9 cellular contexts compared by ENCODE assay signal in the genomic region with DNA sequence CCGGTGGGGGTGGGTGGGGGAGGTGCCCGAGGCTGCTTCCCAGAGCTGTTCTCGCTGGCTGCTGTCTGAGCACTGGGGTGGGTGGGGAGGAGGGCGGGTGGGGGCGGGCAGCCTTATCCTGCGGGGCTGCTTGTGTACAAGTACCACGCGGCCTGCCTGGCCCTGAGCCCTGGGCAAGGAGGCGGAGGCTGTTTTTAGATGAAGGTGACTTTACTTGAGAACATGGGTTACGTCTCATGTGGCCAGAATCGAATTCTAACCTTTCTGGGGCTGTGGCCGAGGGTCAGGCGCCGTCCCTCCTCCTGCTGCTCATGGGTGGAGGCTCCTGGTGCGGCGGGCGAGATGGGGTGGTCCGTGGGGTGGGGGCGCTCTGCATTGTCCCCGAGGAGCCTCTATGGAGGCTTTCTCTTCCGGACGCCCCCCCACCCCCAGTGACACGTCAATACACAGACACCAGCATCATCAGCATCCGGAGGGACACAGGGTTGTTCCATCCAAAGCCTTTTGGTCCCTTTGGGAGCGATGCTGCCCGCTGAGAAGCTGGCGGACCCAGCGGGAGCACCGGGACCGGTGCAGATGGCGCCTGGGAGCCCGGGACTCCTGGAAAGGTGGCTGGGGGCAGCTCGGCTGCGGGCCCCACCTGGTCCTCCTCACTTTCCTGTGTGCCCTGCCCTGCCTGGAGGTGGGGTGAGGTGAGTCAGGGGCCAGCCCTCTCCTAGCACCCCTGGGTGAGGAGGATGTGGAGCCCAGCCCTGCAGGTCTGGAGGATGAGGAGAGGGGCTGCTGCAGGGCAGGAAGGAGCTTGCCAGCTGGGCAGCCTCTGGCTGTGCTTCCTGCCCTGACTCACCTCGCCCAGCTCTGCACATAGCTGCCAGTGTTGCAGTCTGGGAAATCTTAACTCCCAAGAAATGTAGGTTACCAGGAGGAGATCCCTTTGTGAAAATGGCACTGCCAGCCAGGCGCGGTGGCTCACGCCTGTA. TPM values are rescaled to one million over a fixed set of nuclear protein-coding genes. Genes with fewer than 3 reads are reported as not detected.
DNase-seq lines count a peak whose midpoint lies in the region; ATAC-seq and TF ChIP-seq lines count a peak whose summit lies in the region.
"Had no signal": no experiment of that assay in that cellular context is flagged by ENCODE, and none has a peak within 500 bp of the region (broad histone marks: within the 10 kb centered on the region; RNA-seq: fewer than 3 reads in every experiment).

No MANE protein-coding gene starts in this region.

- H3K4me3 ChIP-seq in foreskin fibroblast (ENCODE audit: low read depth in 1 of 2, low read length in 2 of 2) (peak overlapping the region; percentile 34 to 56), parathyroid adenoma (ENCODE audit: low read depth, low read length) (no peak overlapping the region)

- H3K4me1 ChIP-seq in ES-I3 (ENCODE audit: insufficient read depth, low read length) (peaks cover 9% of the 10 kb centered on the region; the same call in 1 of the 2 replicates), parathyroid adenoma (no peaks in the 10 kb centered on the region)

- H3K9me3 ChIP-seq in ES-I3 (ENCODE audit: control insufficient read depth, insufficient read depth, low read length) = no peaks in the 10 kb centered on the region
- no peaks in the 10 kb centered on the region for H3K9me3 ChIP-seq in parathyroid adenoma (ENCODE audit: control insufficient read depth, low read length)

- peaks cover 11 to 36% of the 10 kb centered on the region in 2 donors for H3K36me3 Mint-ChIP-seq in CD14-positive monocyte

- peak overlapping the region; percentile 63 for H3K4me2 ChIP-seq in parathyroid adenoma (ENCODE audit: low read length)

- no peaks in the 10 kb centered on the region for H3K9me3 Mint-ChIP-seq in CD14-positive monocyte

- no peaks in the 10 kb centered on the region for H3K27me3 Mint-ChIP-seq in CD14-positive monocyte (ENCODE audit: low read depth in 3 of 3)

- H2AFZ ChIP-seq in parathyroid adenoma = no peak overlapping the region

- H3K79me2 ChIP-seq in parathyroid adenoma = peaks cover 49% of the 10 kb centered on the region

- no peaks in the 10 kb centered on the region for H3K27me3 ChIP-seq in parathyroid adenoma (ENCODE audit: control insufficient read depth, insufficient read depth, low read length)

- H3K27ac ChIP-seq in parathyroid adenoma = no peak overlapping the region

- H3K9ac ChIP-seq in ES-I3 (ENCODE audit: low read depth, low read length) (peak overlapping the region; percentile 56; the same call in 1 of the 2 replicates), parathyroid adenoma (no peak overlapping the region)

- no peak overlapping the region for H3K4me3 Mint-ChIP-seq in CD14-positive monocyte

- H3K27ac Mint-ChIP-seq in CD14-positive monocyte = peak overlapping the region in 1 of 7 donors; percentile 18

- H3K4me1 Mint-ChIP-seq in CD14-positive monocyte = peaks cover 37% of the 10 kb centered on the region

- H3K36me3 ChIP-seq in ES-I3 (ENCODE audit: insufficient read depth, low read length) = no peaks in the 10 kb centered on the region; the same call in 1 of the 2 replicates
- no peaks in the 10 kb centered on the region for H3K36me3 ChIP-seq in parathyroid adenoma (ENCODE audit: control insufficient read depth, insufficient read depth, low read length)

- no peak for ATAC-seq in HG03469 (IDR thresholded peaks at IDR 0.05; ENCODE audit: unreplicated experiment)
- ATAC-seq in sciatic nerve = no peak

- peak; percentile 27 for DNase-seq in T1000 (lab: John Stamatoyannopoulos, UW)
- peak; percentile 51 to 77 for DNase-seq in foreskin fibroblast
- DNase-seq in CD14-positive monocyte (ENCODE audit: low spot score) = no peak
- DNase-seq in sciatic nerve (ENCODE audit: low spot score) = no peak
- DNase-seq in NCI-H1694 treated with DMSO at 0.1 percent for 48 hours (lab: John Stamatoyannopoulos, UW) = no peak
- DNase-seq: NCI-H748 treated with DMSO at 0.1 percent for 48 hours had no signal

- TF ChIP-seq CTCF in foreskin fibroblast (IDR thresholded peaks at IDR 0.05; ENCODE audit: low read depth, low read length) (no peak), parathyroid adenoma (IDR thresholded peaks at IDR 0.05) (no peak), CD14-positive monocyte (IDR thresholded peaks at IDR 0.05) (no peak)

- intact Hi-C loops in CD14-positive monocyte (cut with micrococcal nuclease) = no loop called here
- intact Hi-C loops in sciatic nerve (cut with DNase I) = no loop called here

RNA-seq across cellular contexts. Expression of gene BSG, which starts 3.4 kb away (rescaled TPM):
- 100 to 1,000 TPM; 364 to 431 TPM for polyA plus RNA-seq in CD14-positive monocyte
- total RNA-seq in sciatic nerve = 246 TPM

RNA-seq across cellular contexts. Expression of gene HCN2, which starts 13.9 kb away (rescaled TPM):
- not detected for polyA plus RNA-seq in CD14-positive monocyte
- total RNA-seq in sciatic nerve = 0.27 TPM

RNA-seq across cellular contexts. Expression of gene GZMM, which starts 32.0 kb away (rescaled TPM):
- polyA plus RNA-seq in CD14-positive monocyte = 1 to 10 TPM in 1 of 2 donors, under 1 TPM in 1; 0.48 to 1.4 TPM
- total RNA-seq in sciatic nerve = 1.4 TPM

RNA-seq across cellular contexts. Expression of gene CDC34, which starts 44.3 kb away (rescaled TPM):
- 10 to 100 TPM; 25.2 to 43.0 TPM for polyA plus RNA-seq in CD14-positive monocyte
- total RNA-seq in sciatic nerve = 40.2 TPM

RNA-seq across cellular contexts. Expression of gene POLRMT, which starts 57.5 kb away (rescaled TPM):
- polyA plus RNA-seq in CD14-positive monocyte = 10 to 100 TPM; 16.2 to 17.6 TPM
- total RNA-seq in sciatic nerve = 36.1 TPM

Comparison
In these comparisons a context has a peak if more than half of its experiments do, and no peak if none do; other contexts are left out.
1. DNase-seq: peak in T1000 (single experiment) and foreskin fibroblast (2 of 2); none in CD14-positive monocyte (single experiment), sciatic nerve (single experiment) and NCI-H1694 treated with DMSO at 0.1 percent for 48 hours (single experiment).